In genomic region chr14:99418217-99418616, GRCh38 we compare ENCODE assay signal across 2 cellular contexts.
TF ChIP-seq lines count a peak whose summit lies in the region.

No MANE protein-coding gene starts in this region.

TF ChIP-seq in WTC11, 78 proteins besides CTCF, POLR2A, EP300 and RAD21 (continued from another document):
- TF ChIP-seq ATF1 (CRISPR knock-in tag; IDR thresholded peaks at IDR 0.05) (no peak), CBFB (CRISPR knock-in tag; IDR thresholded peaks at IDR 0.05; ENCODE audit: low read depth) (no peak), ZMAT4 (CRISPR knock-in tag; IDR thresholded peaks at IDR 0.05) (no peak), NR2C2 (CRISPR knock-in tag; IDR thresholded peaks at IDR 0.05) (no peak), KAT7 (CRISPR knock-in tag; IDR thresholded peaks at IDR 0.05; ENCODE audit: borderline replicate concordance) (no peak), GTF2I (CRISPR knock-in tag; conservative IDR thresholded peaks at IDR 0.05) (no peak), TEAD4 (CRISPR knock-in tag; IDR thresholded peaks at IDR 0.05) (no peak), ZNF317 (CRISPR knock-in tag; IDR thresholded peaks at IDR 0.05; ENCODE audit: borderline replicate concordance, low read depth) (no peak)
- TF ChIP-seq, protein P1, sequence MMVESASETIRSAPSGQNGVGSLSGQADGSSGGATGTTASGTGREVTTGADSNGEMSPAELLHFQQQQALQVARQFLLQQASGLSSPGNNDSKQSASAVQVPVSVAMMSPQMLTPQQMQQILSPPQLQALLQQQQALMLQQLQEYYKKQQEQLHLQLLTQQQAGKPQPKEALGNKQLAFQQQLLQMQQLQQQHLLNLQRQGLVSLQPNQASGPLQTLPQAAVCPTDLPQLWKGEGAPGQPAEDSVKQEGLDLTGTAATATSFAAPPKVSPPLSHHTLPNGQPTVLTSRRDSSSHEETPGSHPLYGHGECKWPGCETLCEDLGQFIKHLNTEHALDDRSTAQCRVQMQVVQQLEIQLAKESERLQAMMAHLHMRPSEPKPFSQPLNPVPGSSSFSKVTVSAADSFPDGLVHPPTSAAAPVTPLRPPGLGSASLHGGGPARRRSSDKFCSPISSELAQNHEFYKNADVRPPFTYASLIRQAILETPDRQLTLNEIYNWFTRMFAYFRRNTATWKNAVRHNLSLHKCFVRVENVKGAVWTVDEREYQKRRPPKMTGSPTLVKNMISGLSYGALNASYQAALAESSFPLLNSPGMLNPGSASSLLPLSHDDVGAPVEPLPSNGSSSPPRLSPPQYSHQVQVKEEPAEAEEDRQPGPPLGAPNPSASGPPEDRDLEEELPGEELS (CRISPR knock-in tag; IDR thresholded peaks at IDR 0.05): no peak

TF ChIP-seq in H1, 55 proteins besides CTCF, POLR2A, EP300 and RAD21 (continued from another document):
- TF ChIP-seq RBBP5 (IDR thresholded peaks at IDR 0.05; ENCODE audit: borderline replicate concordance, low read depth, low read length) (no peak), E2F6 (IDR thresholded peaks at IDR 0.05) (no peak), GTF2F1 (IDR thresholded peaks at IDR 0.05; ENCODE audit: borderline replicate concordance, low read depth, low read length) (no peak), SP2 (IDR thresholded peaks at IDR 0.05; ENCODE audit: low read length) (no peak), CTBP2 (IDR thresholded peaks at IDR 0.05; ENCODE audit: borderline replicate concordance, insufficient read depth, insufficient read length, low read length) (no peak), ATF3 (IDR thresholded peaks at IDR 0.05; ENCODE audit: insufficient read depth, low read depth, low read length) (no peak), SIN3A (conservative IDR thresholded peaks at IDR 0.05 in 1 of 2, IDR thresholded peaks at IDR 0.05 in 1 of 2; ENCODE audit: low read depth in 1 of 2, low read length in 2 of 2) (no peak), NRF1 (IDR thresholded peaks at IDR 0.05; ENCODE audit: low read depth, low read length) (no peak), CREB1 (IDR thresholded peaks at IDR 0.05) (no peak), JUN (IDR thresholded peaks at IDR 0.05; ENCODE audit: low read depth, low read length) (no peak), RXRA (IDR thresholded peaks at IDR 0.05; ENCODE audit: insufficient read depth, low read depth, low read length) (no peak), SIX5 (IDR thresholded peaks at IDR 0.05; ENCODE audit: low read depth, low read length) (no peak), HDAC6 (IDR thresholded peaks at IDR 0.05; ENCODE audit: low read depth, low read length) (no peak), GABPA (IDR thresholded peaks at IDR 0.05; ENCODE audit: borderline replicate concordance, insufficient read depth, low read length) (no peak)
- TF ChIP-seq, protein P2, sequence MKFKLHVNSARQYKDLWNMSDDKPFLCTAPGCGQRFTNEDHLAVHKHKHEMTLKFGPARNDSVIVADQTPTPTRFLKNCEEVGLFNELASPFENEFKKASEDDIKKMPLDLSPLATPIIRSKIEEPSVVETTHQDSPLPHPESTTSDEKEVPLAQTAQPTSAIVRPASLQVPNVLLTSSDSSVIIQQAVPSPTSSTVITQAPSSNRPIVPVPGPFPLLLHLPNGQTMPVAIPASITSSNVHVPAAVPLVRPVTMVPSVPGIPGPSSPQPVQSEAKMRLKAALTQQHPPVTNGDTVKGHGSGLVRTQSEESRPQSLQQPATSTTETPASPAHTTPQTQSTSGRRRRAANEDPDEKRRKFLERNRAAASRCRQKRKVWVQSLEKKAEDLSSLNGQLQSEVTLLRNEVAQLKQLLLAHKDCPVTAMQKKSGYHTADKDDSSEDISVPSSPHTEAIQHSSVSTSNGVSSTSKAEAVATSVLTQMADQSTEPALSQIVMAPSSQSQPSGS (IDR thresholded peaks at IDR 0.05; ENCODE audit: low read length): no peak
- TF ChIP-seq, protein P3, sequence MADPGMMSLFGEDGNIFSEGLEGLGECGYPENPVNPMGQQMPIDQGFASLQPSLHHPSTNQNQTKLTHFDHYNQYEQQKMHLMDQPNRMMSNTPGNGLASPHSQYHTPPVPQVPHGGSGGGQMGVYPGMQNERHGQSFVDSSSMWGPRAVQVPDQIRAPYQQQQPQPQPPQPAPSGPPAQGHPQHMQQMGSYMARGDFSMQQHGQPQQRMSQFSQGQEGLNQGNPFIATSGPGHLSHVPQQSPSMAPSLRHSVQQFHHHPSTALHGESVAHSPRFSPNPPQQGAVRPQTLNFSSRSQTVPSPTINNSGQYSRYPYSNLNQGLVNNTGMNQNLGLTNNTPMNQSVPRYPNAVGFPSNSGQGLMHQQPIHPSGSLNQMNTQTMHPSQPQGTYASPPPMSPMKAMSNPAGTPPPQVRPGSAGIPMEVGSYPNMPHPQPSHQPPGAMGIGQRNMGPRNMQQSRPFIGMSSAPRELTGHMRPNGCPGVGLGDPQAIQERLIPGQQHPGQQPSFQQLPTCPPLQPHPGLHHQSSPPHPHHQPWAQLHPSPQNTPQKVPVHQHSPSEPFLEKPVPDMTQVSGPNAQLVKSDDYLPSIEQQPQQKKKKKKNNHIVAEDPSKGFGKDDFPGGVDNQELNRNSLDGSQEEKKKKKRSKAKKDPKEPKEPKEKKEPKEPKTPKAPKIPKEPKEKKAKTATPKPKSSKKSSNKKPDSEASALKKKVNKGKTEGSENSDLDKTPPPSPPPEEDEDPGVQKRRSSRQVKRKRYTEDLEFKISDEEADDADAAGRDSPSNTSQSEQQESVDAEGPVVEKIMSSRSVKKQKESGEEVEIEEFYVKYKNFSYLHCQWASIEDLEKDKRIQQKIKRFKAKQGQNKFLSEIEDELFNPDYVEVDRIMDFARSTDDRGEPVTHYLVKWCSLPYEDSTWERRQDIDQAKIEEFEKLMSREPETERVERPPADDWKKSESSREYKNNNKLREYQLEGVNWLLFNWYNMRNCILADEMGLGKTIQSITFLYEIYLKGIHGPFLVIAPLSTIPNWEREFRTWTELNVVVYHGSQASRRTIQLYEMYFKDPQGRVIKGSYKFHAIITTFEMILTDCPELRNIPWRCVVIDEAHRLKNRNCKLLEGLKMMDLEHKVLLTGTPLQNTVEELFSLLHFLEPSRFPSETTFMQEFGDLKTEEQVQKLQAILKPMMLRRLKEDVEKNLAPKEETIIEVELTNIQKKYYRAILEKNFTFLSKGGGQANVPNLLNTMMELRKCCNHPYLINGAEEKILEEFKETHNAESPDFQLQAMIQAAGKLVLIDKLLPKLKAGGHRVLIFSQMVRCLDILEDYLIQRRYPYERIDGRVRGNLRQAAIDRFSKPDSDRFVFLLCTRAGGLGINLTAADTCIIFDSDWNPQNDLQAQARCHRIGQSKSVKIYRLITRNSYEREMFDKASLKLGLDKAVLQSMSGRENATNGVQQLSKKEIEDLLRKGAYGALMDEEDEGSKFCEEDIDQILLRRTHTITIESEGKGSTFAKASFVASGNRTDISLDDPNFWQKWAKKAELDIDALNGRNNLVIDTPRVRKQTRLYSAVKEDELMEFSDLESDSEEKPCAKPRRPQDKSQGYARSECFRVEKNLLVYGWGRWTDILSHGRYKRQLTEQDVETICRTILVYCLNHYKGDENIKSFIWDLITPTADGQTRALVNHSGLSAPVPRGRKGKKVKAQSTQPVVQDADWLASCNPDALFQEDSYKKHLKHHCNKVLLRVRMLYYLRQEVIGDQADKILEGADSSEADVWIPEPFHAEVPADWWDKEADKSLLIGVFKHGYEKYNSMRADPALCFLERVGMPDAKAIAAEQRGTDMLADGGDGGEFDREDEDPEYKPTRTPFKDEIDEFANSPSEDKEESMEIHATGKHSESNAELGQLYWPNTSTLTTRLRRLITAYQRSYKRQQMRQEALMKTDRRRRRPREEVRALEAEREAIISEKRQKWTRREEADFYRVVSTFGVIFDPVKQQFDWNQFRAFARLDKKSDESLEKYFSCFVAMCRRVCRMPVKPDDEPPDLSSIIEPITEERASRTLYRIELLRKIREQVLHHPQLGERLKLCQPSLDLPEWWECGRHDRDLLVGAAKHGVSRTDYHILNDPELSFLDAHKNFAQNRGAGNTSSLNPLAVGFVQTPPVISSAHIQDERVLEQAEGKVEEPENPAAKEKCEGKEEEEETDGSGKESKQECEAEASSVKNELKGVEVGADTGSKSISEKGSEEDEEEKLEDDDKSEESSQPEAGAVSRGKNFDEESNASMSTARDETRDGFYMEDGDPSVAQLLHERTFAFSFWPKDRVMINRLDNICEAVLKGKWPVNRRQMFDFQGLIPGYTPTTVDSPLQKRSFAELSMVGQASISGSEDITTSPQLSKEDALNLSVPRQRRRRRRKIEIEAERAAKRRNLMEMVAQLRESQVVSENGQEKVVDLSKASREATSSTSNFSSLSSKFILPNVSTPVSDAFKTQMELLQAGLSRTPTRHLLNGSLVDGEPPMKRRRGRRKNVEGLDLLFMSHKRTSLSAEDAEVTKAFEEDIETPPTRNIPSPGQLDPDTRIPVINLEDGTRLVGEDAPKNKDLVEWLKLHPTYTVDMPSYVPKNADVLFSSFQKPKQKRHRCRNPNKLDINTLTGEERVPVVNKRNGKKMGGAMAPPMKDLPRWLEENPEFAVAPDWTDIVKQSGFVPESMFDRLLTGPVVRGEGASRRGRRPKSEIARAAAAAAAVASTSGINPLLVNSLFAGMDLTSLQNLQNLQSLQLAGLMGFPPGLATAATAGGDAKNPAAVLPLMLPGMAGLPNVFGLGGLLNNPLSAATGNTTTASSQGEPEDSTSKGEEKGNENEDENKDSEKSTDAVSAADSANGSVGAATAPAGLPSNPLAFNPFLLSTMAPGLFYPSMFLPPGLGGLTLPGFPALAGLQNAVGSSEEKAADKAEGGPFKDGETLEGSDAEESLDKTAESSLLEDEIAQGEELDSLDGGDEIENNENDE (IDR thresholded peaks at IDR 0.05; ENCODE audit: insufficient replicate concordance, low read length): no peak
